ENCODE assay signal across 22 cellular contexts in the genomic region with DNA sequence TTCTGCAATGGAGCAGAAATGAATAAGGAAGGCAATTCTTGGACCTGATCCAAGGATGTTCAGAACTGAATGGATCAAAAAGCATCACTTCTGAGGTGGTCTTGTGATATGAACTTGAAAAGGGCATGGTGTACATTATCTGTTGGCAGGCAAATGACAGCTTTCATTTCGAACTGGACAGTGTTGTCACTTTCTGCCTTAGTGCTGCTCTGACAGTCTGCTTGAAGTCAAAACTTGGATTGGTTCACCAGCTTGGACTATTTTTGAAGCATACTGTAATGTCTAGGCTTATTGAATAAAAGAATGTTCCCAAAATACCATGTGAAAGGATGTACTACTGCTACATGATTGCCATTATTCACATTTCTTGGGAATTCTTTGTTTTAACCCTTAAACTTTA. TPM values are rescaled to one million over a fixed set of nuclear protein-coding genes. Genes with fewer than 3 reads are reported as not detected.
DNase-seq lines count a peak whose midpoint lies in the region; ATAC-seq and TF ChIP-seq lines count a peak whose summit lies in the region.
"Had no signal": no experiment of that assay in that cellular context is flagged by ENCODE, and none has a peak within 500 bp of the region (broad histone marks: within the 10 kb centered on the region; RNA-seq: fewer than 3 reads in every experiment).

No MANE protein-coding gene starts in this region.

- H2AFZ ChIP-seq in SK-N-SH (ENCODE audit: low read depth): no peak overlapping the region

- CTCF ChIA-PET in A673 (lab: Charles Lee) (no interaction called here), SK-N-SH (lab: Yijun Ruan, JAX) (interaction anchor here (0.6 to 5.3 kb wide), 4 partner anchors 15 to 109 kb away, joined by 3 to 23 read pairs (median 4); no protein-coding TSS in a partner anchor)

- peaks cover 97% of the 10 kb centered on the region for H3K79me2 ChIP-seq in SK-N-SH (ENCODE audit: insufficient read depth)

- WGBS in SK-N-SH (ENCODE audit: low lambda C conversion rate): 75% methylated on average over 1 of the region's 1 CpG
- 10 to 28% (median 20%) methylated on average over 1 of the region's 1 CpG for WGBS in psoas muscle, 3 donors

- H3K27me3 ChIP-seq in A673 (replicated peaks; ENCODE audit: insufficient read depth, low read depth, low read length, poor library complexity): no peaks in the 10 kb centered on the region
- H3K27me3 ChIP-seq in SK-N-SH (ENCODE audit: insufficient read depth): no peaks in the 10 kb centered on the region
- no peaks in the 10 kb centered on the region for H3K27me3 ChIP-seq in cardiac muscle cell
- H3K27me3 ChIP-seq in psoas muscle (ENCODE audit: insufficient read depth in 3 of 3, low read length in 2 of 3): no peaks in the 10 kb centered on the region
- H3K27me3 ChIP-seq: spleen, testis had no signal

- H3K4me3 Mint-ChIP-seq in stimulated activated naive CD8-positive, alpha-beta T cell treated with anti-CD3 and anti-CD28 coated beads, Interleukin-15, amount 100 ng/mL, for 72 hours: no peak overlapping the region
- H3K4me3 Mint-ChIP-seq: activated naive CD4-positive, alpha-beta T cell treated with anti-CD3 and anti-CD28 coated beads, Interleukin-2, amount 10 ng/mL, durations not matched to agents 7 days and 5 days; CD4-positive, CD25-positive, alpha-beta regulatory T cell; naive B cell had no signal

- peaks cover under 1% of the 10 kb centered on the region for H3K36me3 ChIP-seq in A673 (ENCODE audit: insufficient read depth, low read length, poor library complexity, severe bottlenecking)
- peaks cover 4 to 29% of the 10 kb centered on the region in 2 experiments for H3K36me3 ChIP-seq in SK-N-SH (replicated peaks in 1 of 2; ENCODE audit: control insufficient read depth in 1 of 2, insufficient read depth in 2 of 2, low read length in 1 of 2)
- peaks cover 4% of the 10 kb centered on the region for H3K36me3 ChIP-seq in cardiac muscle cell
- H3K36me3 ChIP-seq in psoas muscle (ENCODE audit: insufficient read depth in 1 of 2, low read depth in 1 of 2): peaks cover 0 to under 1% of the 10 kb centered on the region in 2 donors
- H3K36me3 ChIP-seq: WERI-Rb-1 had no signal

- H3F3A ChIP-seq in SK-N-SH (replicated peaks; ENCODE audit: insufficient read depth): peaks cover 43% of the 10 kb centered on the region

- H3K4me1 ChIP-seq in A673 (ENCODE audit: insufficient read depth, low read length, poor library complexity, severe bottlenecking) (peaks cover 46% of the 10 kb centered on the region), SK-N-SH (ENCODE audit: control insufficient read depth in 1 of 2, insufficient read depth in 2 of 2, low read depth in 1 of 2, low read length in 1 of 2) (peaks cover 0 to 34% of the 10 kb centered on the region in 2 experiments; a peak in 2 of 4 replicates), cardiac muscle cell (ENCODE audit: low read depth) (peaks cover 30% of the 10 kb centered on the region), psoas muscle (peaks cover 78% of the 10 kb centered on the region)

- H3K9ac ChIP-seq in SK-N-SH: no peak overlapping the region

- POLR2A ChIA-PET in A673 (lab: Charles Lee; ENCODE audit: low non-redundant PET): no interaction called here
- POLR2A ChIA-PET in SK-N-SH (lab: Yijun Ruan, JAX): no interaction called here

- TF ChIP-seq CTCF in A673 (conservative IDR thresholded peaks at IDR 0.05; ENCODE audit: low read depth, low read length): no peak
- no peak for TF ChIP-seq CTCF in SK-N-SH (IDR thresholded peaks at IDR 0.05)
- TF ChIP-seq CTCF in cardiac muscle cell (IDR thresholded peaks at IDR 0.05; ENCODE audit: low read depth, low read length): no peak
- no peak for TF ChIP-seq CTCF in psoas muscle (IDR thresholded peaks at IDR 0.05)

- no peak overlapping the region for H3K4me3 ChIP-seq in A673 (ENCODE audit: low read depth, low read length, poor library complexity, severe bottlenecking)
- no peak overlapping the region for H3K4me3 ChIP-seq in SK-N-SH (ENCODE audit: low read depth in 2 of 2, low read length in 1 of 2)
- no peak overlapping the region for H3K4me3 ChIP-seq in cardiac muscle cell
- peak overlapping the region; percentile 3 for H3K4me3 ChIP-seq in psoas muscle
- H3K4me3 ChIP-seq: spleen, testis had no signal

- no peaks in the 10 kb centered on the region for H3K27me3 Mint-ChIP-seq in stimulated activated naive CD8-positive, alpha-beta T cell treated with anti-CD3 and anti-CD28 coated beads, Interleukin-15, amount 100 ng/mL, for 72 hours
- H3K27me3 Mint-ChIP-seq: activated naive CD4-positive, alpha-beta T cell treated with anti-CD3 and anti-CD28 coated beads, Interleukin-2, amount 10 ng/mL, durations not matched to agents 7 days and 5 days; CD4-positive, CD25-positive, alpha-beta regulatory T cell; naive B cell had no signal

- DNase-seq in A673 (ENCODE audit: low spot score): no peak
- DNase-seq in SK-N-SH: no peak
- DNase-seq in cardiac muscle cell (ENCODE audit: low read depth in 1 of 2, low spot score in 1 of 2): no peak
- no peak for DNase-seq in psoas muscle
- DNase-seq in stimulated activated naive CD8-positive, alpha-beta T cell treated with anti-CD3 and anti-CD28 coated beads, Interleukin-15, amount 100 ng/mL, for 72 hours: no peak
- DNase-seq in islet precursor cell: no peak
- DNase-seq in NCI-H1694 treated with DMSO at 0.1 percent for 48 hours (lab: John Stamatoyannopoulos, UW): no peak
- DNase-seq: activated CD4-positive, alpha-beta T cell treated with anti-CD3 and anti-CD28 coated beads, Interleukin-2, amount 50 U/mL, for 48 hours; activated naive CD4-positive, alpha-beta T cell treated with anti-CD3 and anti-CD28 coated beads, Interleukin-2, amount 10 ng/mL, durations not matched to agents 7 days and 5 days; activated T-cell treated with anti-CD3 and anti-CD28 coated beads for 4 hours; CD4-positive, CD25-positive, alpha-beta regulatory T cell; cortex of kidney; DMS53; KG1; naive B cell; NCI-H2029 treated with DMSO at 0.1 percent for 48 hours; NCI-H510A treated with DMSO at 0.1 percent for 48 hours; SHP77; spleen; testis; WERI-Rb-1 had no signal

- no peak for TF ChIP-seq EP300 in SK-N-SH (IDR thresholded peaks at IDR 0.05; ENCODE audit: borderline replicate concordance in 1 of 2, low read depth in 1 of 2, low read length in 1 of 2)

- peaks cover 51% of the 10 kb centered on the region for H4K20me1 ChIP-seq in SK-N-SH (ENCODE audit: insufficient read depth)

- H3K27ac ChIP-seq in A673 (ENCODE audit: low read depth, low read length, poor library complexity, severe bottlenecking) (peak overlapping the region; percentile 20), SK-N-SH (ENCODE audit: low read depth in 2 of 2, low read length in 1 of 2) (peak overlapping the region; percentile 6 to 83; a peak in 3 of 4 replicates), cardiac muscle cell (peak overlapping the region; percentile 10), psoas muscle (peak overlapping the region; percentile 88)
- H3K27ac ChIP-seq: testis, WERI-Rb-1 had no signal

- no peaks in the 10 kb centered on the region for H3K9me3 ChIP-seq in A673 (ENCODE audit: low read depth, low read length, poor library complexity, severe bottlenecking)
- no peaks in the 10 kb centered on the region for H3K9me3 ChIP-seq in SK-N-SH
- H3K9me3 ChIP-seq in cardiac muscle cell (ENCODE audit: low read depth): no peaks in the 10 kb centered on the region
- no peaks in the 10 kb centered on the region for H3K9me3 ChIP-seq in psoas muscle
- H3K9me3 ChIP-seq: spleen, testis had no signal

- H3K4me1 Mint-ChIP-seq in stimulated activated naive CD8-positive, alpha-beta T cell treated with anti-CD3 and anti-CD28 coated beads, Interleukin-15, amount 100 ng/mL, for 72 hours: peaks cover 9% of the 10 kb centered on the region

- ATAC-seq in psoas muscle (peak; percentile 36 to 66 (median 54)), GM21390 (IDR thresholded peaks at IDR 0.05; ENCODE audit: unreplicated experiment) (no peak)
- ATAC-seq in stimulated activated naive CD8-positive, alpha-beta T cell treated with anti-CD3 and anti-CD28 coated beads, Interleukin-15, amount 100 ng/mL, for 72 hours: no peak

- intact Hi-C loops in A673 (cut with micrococcal nuclease; ENCODE audit: unreplicated experiment): no loop called here
- intact Hi-C loops in psoas muscle (cut with DNase I): no loop called here

- H3K4me2 ChIP-seq in SK-N-SH: no peak overlapping the region; the same call in 1 of the 2 replicates

- BruUV-seq in A673 (replicated peaks; lab: Mats Ljungman, UMichigan): no TSS peak

- TF ChIP-seq RAD21 in SK-N-SH (IDR thresholded peaks at IDR 0.05; ENCODE audit: low read length): no peak

- no peaks in the 10 kb centered on the region for H3K9me2 ChIP-seq in SK-N-SH

- no peak overlapping the region for H3K27ac Mint-ChIP-seq in stimulated activated naive CD8-positive, alpha-beta T cell treated with anti-CD3 and anti-CD28 coated beads, Interleukin-15, amount 100 ng/mL, for 72 hours
- H3K27ac Mint-ChIP-seq: activated naive CD4-positive, alpha-beta T cell treated with anti-CD3 and anti-CD28 coated beads, Interleukin-2, amount 10 ng/mL, durations not matched to agents 7 days and 5 days had no signal

- H3K9me3 Mint-ChIP-seq in stimulated activated naive CD8-positive, alpha-beta T cell treated with anti-CD3 and anti-CD28 coated beads, Interleukin-15, amount 100 ng/mL, for 72 hours: no peaks in the 10 kb centered on the region
- H3K9me3 Mint-ChIP-seq: activated naive CD4-positive, alpha-beta T cell treated with anti-CD3 and anti-CD28 coated beads, Interleukin-2, amount 10 ng/mL, durations not matched to agents 7 days and 5 days; naive B cell had no signal

TF ChIP-seq in SK-N-SH, 30 proteins besides CTCF, POLR2A, EP300 and RAD21 (continues in another document):
- TF ChIP-seq, protein P1, sequence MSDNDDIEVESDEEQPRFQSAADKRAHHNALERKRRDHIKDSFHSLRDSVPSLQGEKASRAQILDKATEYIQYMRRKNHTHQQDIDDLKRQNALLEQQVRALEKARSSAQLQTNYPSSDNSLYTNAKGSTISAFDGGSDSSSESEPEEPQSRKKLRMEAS (IDR thresholded peaks at IDR 0.05; ENCODE audit: low read depth): no peak
- TF ChIP-seq RCOR1 (IDR thresholded peaks at IDR 0.05; ENCODE audit: low read length): no peak
- no peak for TF ChIP-seq NFIC (IDR thresholded peaks at IDR 0.05; ENCODE audit: borderline replicate concordance)
- no peak for TF ChIP-seq TCF12 (IDR thresholded peaks at IDR 0.05)
- TF ChIP-seq MXI1 (IDR thresholded peaks at IDR 0.05; ENCODE audit: low read depth, low read length): no peak
- no peak for TF ChIP-seq RFX5 (IDR thresholded peaks at IDR 0.05; ENCODE audit: low read length)
- no peak for TF ChIP-seq EZH2phosphoT487 (IDR thresholded peaks at IDR 0.05; ENCODE audit: borderline replicate concordance, low read depth)

RNA-seq across cellular contexts. Expression of gene VCL, which starts 52.1 kb away (rescaled TPM):
- 159 and 176 TPM in 2 replicates for total RNA-seq in A673 (2021)
- 147 and 190 TPM in 2 replicates for polyA plus RNA-seq in SK-N-SH (2012; rRNA removed)
- 125 and 144 TPM in 2 replicates for polyA plus RNA-seq in SK-N-SH (2012; cell fraction: cytosol; rRNA removed)
- 170 and 281 TPM in 2 replicates for polyA plus RNA-seq in SK-N-SH (2012; cell fraction: nucleus; rRNA removed)
- total RNA-seq in cardiac muscle cell: 130 and 167 TPM in 2 replicates
- polyA plus RNA-seq in cardiac muscle cell: 118 and 162 TPM in 2 replicates
- total RNA-seq in psoas muscle: 100 to 1,000 TPM in 3 of 4 donors, 10 to 100 TPM in 1; 89.1 to 426 (median 179) TPM
- polyA plus RNA-seq in psoas muscle: 10 to 100 TPM; 54.5 to 93.2 (median 91.4) TPM

Comparison
In these comparisons a context has a peak if more than half of its experiments do, and no peak if none do; other contexts are left out.
1. H3K27ac ChIP-seq: peak in every context shown above with its lines; median percentile 88 in psoas muscle; 44 in SK-N-SH; 20 in A673; 10 in cardiac muscle cell.
2. ATAC-seq: peak in psoas muscle (4 of 4); none in stimulated activated naive CD8-positive, alpha-beta T cell treated with anti-CD3 and anti-CD28 coated beads, Interleukin-15, amount 100 ng/mL, for 72 hours (single experiment) and GM21390 (single experiment).